1 cellular context compared by ENCODE assay signal in genomic region chr2:187702157-187702556, GRCh38.
TF ChIP-seq lines count a peak whose summit lies in the region.

No MANE protein-coding gene starts in this region.

TF ChIP-seq in WTC11, 78 proteins besides CTCF, POLR2A, EP300 and RAD21 (continued from another document):
- TF ChIP-seq ATF2 (CRISPR knock-in tag; IDR thresholded peaks at IDR 0.05; ENCODE audit: borderline replicate concordance, low read depth), result no peak
- TF ChIP-seq ZNF532 (CRISPR knock-in tag; IDR thresholded peaks at IDR 0.05; ENCODE audit: borderline replicate concordance), result no peak
- TF ChIP-seq ARID4B (CRISPR knock-in tag; IDR thresholded peaks at IDR 0.05; ENCODE audit: borderline replicate concordance), result no peak
- no peak for TF ChIP-seq ERG (CRISPR knock-in tag; IDR thresholded peaks at IDR 0.05)
- no peak for TF ChIP-seq E2F1 (CRISPR knock-in tag; IDR thresholded peaks at IDR 0.05)
- no peak for TF ChIP-seq HMGXB4 (CRISPR knock-in tag; IDR thresholded peaks at IDR 0.05)
- no peak for TF ChIP-seq SMAD4 (CRISPR knock-in tag; IDR thresholded peaks at IDR 0.05)
- no peak for TF ChIP-seq HMGA2 (CRISPR knock-in tag; IDR thresholded peaks at IDR 0.05)
- TF ChIP-seq GTF2I (CRISPR knock-in tag; conservative IDR thresholded peaks at IDR 0.05), result no peak
